ENCODE assay signal across 8 cellular contexts in genomic region chr7:35519971-35520809, GRCh38.
DNase-seq lines count a peak whose midpoint lies in the region; ATAC-seq, FAIRE-seq and TF ChIP-seq lines count a peak whose summit lies in the region.

No MANE protein-coding gene starts in this region.

- peak; percentile 87 for ATAC-seq in GM21737 (IDR thresholded peaks at IDR 0.05; ENCODE audit: unreplicated experiment)

- no peak overlapping the region for H3K27ac Mint-ChIP-seq in activated T-helper 2 cell treated with anti-CD3 and anti-CD28 coated beads, Interferon-gamma antibody, Interleukin-2, Interleukin-4, amounts not matched to agents 10 μg/mL and 5 μg/mL and 100 μg/mL, durations not matched to agents 14 hours and 24 hours and 36 hours

- H2AFZ ChIP-seq in KMS-11 (ENCODE audit: low read depth) = peak overlapping the region; percentile 44; the same call in 1 of the 2 replicates
- no peak overlapping the region for H2AFZ ChIP-seq in PC-9

- H3K4me1 Mint-ChIP-seq in activated T-helper 2 cell treated with anti-CD3 and anti-CD28 coated beads, Interferon-gamma antibody, Interleukin-2, Interleukin-4, amounts not matched to agents 10 μg/mL and 5 μg/mL and 100 μg/mL, durations not matched to agents 14 hours and 24 hours and 36 hours (ENCODE audit: low read depth) = peaks cover 4% of the 10 kb centered on the region

- H3K4me2 ChIP-seq in KMS-11 = peak overlapping the region; percentile 5
- peak overlapping the region; percentile 46 for H3K4me2 ChIP-seq in PC-9

- no peak overlapping the region for H3K27ac ChIP-seq in KMS-11
- no peak overlapping the region for H3K27ac ChIP-seq in PC-9
- no peak overlapping the region for H3K27ac ChIP-seq in ovary

- H3K79me2 ChIP-seq in KMS-11 (ENCODE audit: insufficient read depth, low read depth) = no peaks in the 10 kb centered on the region
- H3K79me2 ChIP-seq in PC-9 (ENCODE audit: low read depth) = no peaks in the 10 kb centered on the region

- H3K4me1 ChIP-seq in KMS-11 (ENCODE audit: low read depth, poor library complexity, severe bottlenecking) = no peaks in the 10 kb centered on the region
- peaks cover 21% of the 10 kb centered on the region for H3K4me1 ChIP-seq in PC-9 (replicated peaks; ENCODE audit: insufficient read depth)
- H3K4me1 ChIP-seq in ovary (ENCODE audit: insufficient read depth) = no peaks in the 10 kb centered on the region

- FAIRE-seq in G401.6 (lab: Jason Lieb, UNC) = peak; percentile 72

- CTCF ChIA-PET in PC-9 (lab: Charles Lee) = interaction anchor here (0.6 to 1.4 kb wide), 3 partner anchors 95 to 334 kb away, joined by 3 to 6 read pairs (median 3); partner anchors contain the start of gene SEPTIN7

- no peaks in the 10 kb centered on the region for H3K9me3 Mint-ChIP-seq in activated T-helper 2 cell treated with anti-CD3 and anti-CD28 coated beads, Interferon-gamma antibody, Interleukin-2, Interleukin-4, amounts not matched to agents 10 μg/mL and 5 μg/mL and 100 μg/mL, durations not matched to agents 14 hours and 24 hours and 36 hours

- no peak overlapping the region for H3K4me3 ChIP-seq in KMS-11 (IDR thresholded peaks at IDR 0.05; ENCODE audit: insufficient read depth, low read depth, low read length)
- no peak overlapping the region for H3K4me3 ChIP-seq in PC-9
- H3K4me3 ChIP-seq in ovary = no peak overlapping the region

- no peaks in the 10 kb centered on the region for H3K36me3 Mint-ChIP-seq in activated T-helper 2 cell treated with anti-CD3 and anti-CD28 coated beads, Interferon-gamma antibody, Interleukin-2, Interleukin-4, amounts not matched to agents 10 μg/mL and 5 μg/mL and 100 μg/mL, durations not matched to agents 14 hours and 24 hours and 36 hours (ENCODE audit: low read depth)

- BruUV-seq in PC-9 (replicated peaks; lab: Mats Ljungman, UMichigan) = no TSS peak

- H3K4me3 Mint-ChIP-seq in activated T-helper 2 cell treated with anti-CD3 and anti-CD28 coated beads, Interferon-gamma antibody, Interleukin-2, Interleukin-4, amounts not matched to agents 10 μg/mL and 5 μg/mL and 100 μg/mL, durations not matched to agents 14 hours and 24 hours and 36 hours (ENCODE audit: low read depth) = no peak overlapping the region

- DNase-seq in PC-9 = peak; percentile 55 to 61
- peak; percentile 34 for DNase-seq in activated T-helper 2 cell treated with anti-CD3 and anti-CD28 coated beads, Interferon-gamma antibody, Interleukin-2, Interleukin-4, amounts not matched to agents 10 μg/mL and 5 μg/mL and 100 μg/mL, durations not matched to agents 14 hours and 24 hours and 36 hours (ENCODE audit: low spot score)
- peak; percentile 58 for DNase-seq in foreskin melanocyte
- DNase-seq in ovary = peak; percentile 53 to 74 (median 66)
- DNase-seq in occipital lobe (lab: John Stamatoyannopoulos, UW) = no peak

- no peaks in the 10 kb centered on the region for H3K27me3 ChIP-seq in KMS-11 (ENCODE audit: insufficient read depth, low read depth)
- no peaks in the 10 kb centered on the region for H3K27me3 ChIP-seq in PC-9 (ENCODE audit: insufficient read depth, low read depth)
- no peaks in the 10 kb centered on the region for H3K27me3 ChIP-seq in ovary

- peaks cover 13% of the 10 kb centered on the region for H3F3A ChIP-seq in PC-9 (ENCODE audit: insufficient read depth, low read depth)

- TF ChIP-seq POLR2A in ovary (IDR thresholded peaks at IDR 0.05) = no peak

- 27 to 31% (median 27%) methylated on average over 14 of the region's 14 CpGs for WGBS in ovary, 3 donors

- H4K20me1 ChIP-seq in KMS-11 (ENCODE audit: insufficient read depth) = no peaks in the 10 kb centered on the region
- no peaks in the 10 kb centered on the region for H4K20me1 ChIP-seq in PC-9 (ENCODE audit: insufficient read depth)

- POLR2A ChIA-PET in PC-9 (lab: Charles Lee; ENCODE audit: unreplicated experiment) = interaction anchor here (0.7 kb wide), 1 partner anchor 446 kb away, joined by 3 read pairs; no protein-coding TSS in a partner anchor

- TF ChIP-seq CTCF in KMS-11 (conservative IDR thresholded peaks at IDR 0.05; ENCODE audit: low read depth, low read length) = peak; percentile 98
- TF ChIP-seq CTCF in PC-9 (conservative IDR thresholded peaks at IDR 0.05) = peak; percentile 100
- TF ChIP-seq CTCF in ovary (IDR thresholded peaks at IDR 0.05) = peak; percentile 13 to 47 (median 15)

- H3K9ac ChIP-seq in KMS-11 = no peak overlapping the region

- no peaks in the 10 kb centered on the region for H3K9me3 ChIP-seq in PC-9 (ENCODE audit: insufficient read depth, low read depth)
- H3K9me3 ChIP-seq in ovary = no peaks in the 10 kb centered on the region

- H3K36me3 ChIP-seq in KMS-11 (ENCODE audit: insufficient read depth) (no peaks in the 10 kb centered on the region), PC-9 (ENCODE audit: low read depth) (no peaks in the 10 kb centered on the region), ovary (no peaks in the 10 kb centered on the region)

- no peaks in the 10 kb centered on the region for H3K9me2 ChIP-seq in PC-9 (ENCODE audit: insufficient read depth)

- TF ChIP-seq EP300 in ovary (IDR thresholded peaks at IDR 0.05) = no peak

- H3K27me3 Mint-ChIP-seq in activated T-helper 2 cell treated with anti-CD3 and anti-CD28 coated beads, Interferon-gamma antibody, Interleukin-2, Interleukin-4, amounts not matched to agents 10 μg/mL and 5 μg/mL and 100 μg/mL, durations not matched to agents 14 hours and 24 hours and 36 hours (ENCODE audit: low read depth) = peaks cover 16% of the 10 kb centered on the region

- intact Hi-C loops in PC-9 (cut with micrococcal nuclease; ENCODE audit: unreplicated experiment) (loop anchor here (1.0 to 5.0 kb wide), 3 partner anchors 95 to 448 kb away; no protein-coding TSS in a partner anchor), ovary (cut with DNase I) (no loop called here)
- intact Hi-C loops in activated T-helper 2 cell treated with anti-CD3 and anti-CD28 coated beads, Interferon-gamma antibody, Interleukin-2, Interleukin-4, amounts not matched to agents 10 μg/mL and 5 μg/mL and 100 μg/mL, durations not matched to agents 14 hours and 24 hours and 36 hours (cut with micrococcal nuclease) = loop anchor here (5.0 kb wide), 2 partner anchors 98 to 328 kb away; no protein-coding TSS in a partner anchor

Comparison
In these comparisons a context has a peak if more than half of its experiments do, and no peak if none do; other contexts are left out.
1. CTCF ChIP-seq: peak in every context shown above with its lines; median percentile 100 in PC-9; 98 in KMS-11; 15 in ovary.
2. intact Hi-C loops: an anchor here in PC-9 (1.0 to 5.0 kb wide) and activated T-helper 2 cell treated with anti-CD3 and anti-CD28 coated beads, Interferon-gamma antibody, Interleukin-2, Interleukin-4, amounts not matched to agents 10 μg/mL and 5 μg/mL and 100 μg/mL, durations not matched to agents 14 hours and 24 hours and 36 hours (5.0 kb wide); none called in ovary.